30 cellular contexts compared by ENCODE assay signal in genomic region chr10:132944510-132944909, GRCh38. TPM values are rescaled to one million over a fixed set of nuclear protein-coding genes. Genes with fewer than 3 reads are reported as not detected.
"Had no signal": no experiment of that assay in that cellular context is flagged by ENCODE, and none has a peak within 500 bp of the region (broad histone marks: within the 10 kb centered on the region; RNA-seq: fewer than 3 reads in every experiment).

No MANE protein-coding gene starts in this region.

- H3K27me3 ChIP-seq: brain microvascular endothelial cell, ovary, thyroid gland had no signal

- H3K27ac Mint-ChIP-seq: activated CD8-positive, alpha-beta memory T cell treated with anti-CD3 and anti-CD28 coated beads, Interleukin-2, amount 10 ng/mL, durations not matched to agents 7 days and 5 days; activated CD8-positive, alpha-beta T cell treated with anti-CD3 and anti-CD28 coated beads, Interleukin-2, amount 10 ng/mL, durations not matched to agents 7 days and 5 days; activated T-helper 2 cell treated with anti-CD3 and anti-CD28 coated beads, Interferon-gamma antibody, Interleukin-2, Interleukin-4, amounts not matched to agents 10 μg/mL and 5 μg/mL and 100 μg/mL, durations not matched to agents 14 hours and 24 hours and 36 hours; effector memory CD8-positive, alpha-beta T cell; mesothelial cell of epicardium; naive thymus-derived CD4-positive, alpha-beta T cell; stimulated activated naive B cell treated with anti-CD40 and anti-IgM and Interleukin-4, amounts not matched to agents 10 μg/mL and 1 μg/mL and 100 μg/mL, for 72 hours; T-cell had no signal

- H3K27ac ChIP-seq: brain microvascular endothelial cell, gastrocnemius medialis, neutrophil, ovary, prostate gland, SJSA1, stomach, thyroid gland, VCaP had no signal

- H3K9me3 ChIP-seq: gastrocnemius medialis, neutrophil, ovary, prostate gland, SJSA1, stomach, thyroid gland had no signal

- H3K36me3 ChIP-seq: brain microvascular endothelial cell, gastrocnemius medialis, neutrophil, ovary, prostate gland, SJSA1, stomach, thyroid gland had no signal

- H3K4me3 Mint-ChIP-seq: activated CD8-positive, alpha-beta memory T cell treated with anti-CD3 and anti-CD28 coated beads, Interleukin-2, amount 10 ng/mL, durations not matched to agents 7 days and 5 days; activated CD8-positive, alpha-beta T cell treated with anti-CD3 and anti-CD28 coated beads, Interleukin-2, amount 10 ng/mL, durations not matched to agents 7 days and 5 days; effector memory CD8-positive, alpha-beta T cell; stimulated activated naive B cell treated with anti-CD40 and anti-IgM and Interleukin-4, amounts not matched to agents 10 μg/mL and 1 μg/mL and 100 μg/mL, for 72 hours; T-cell had no signal

- ATAC-seq: activated CD8-positive, alpha-beta memory T cell treated with anti-CD3 and anti-CD28 coated beads, Interleukin-2, amount 10 ng/mL, durations not matched to agents 7 days and 5 days; activated CD8-positive, alpha-beta T cell treated with anti-CD3 and anti-CD28 coated beads, Interleukin-2, amount 10 ng/mL, durations not matched to agents 7 days and 5 days; effector memory CD8-positive, alpha-beta T cell; gastrocnemius medialis; naive thymus-derived CD4-positive, alpha-beta T cell; stimulated activated naive B cell treated with anti-CD40 and anti-IgM and Interleukin-4, amounts not matched to agents 10 μg/mL and 1 μg/mL and 100 μg/mL, for 72 hours; T-cell had no signal

- DNase-seq: activated CD4-positive, alpha-beta T cell treated with anti-CD3 and anti-CD28 coated beads for 1 hour; activated CD4-positive, alpha-beta T cell treated with anti-CD3 and anti-CD28 coated beads, Interleukin-2, amount 50 U/mL, for 1 hour; activated CD8-positive, alpha-beta memory T cell treated with anti-CD3 and anti-CD28 coated beads, Interleukin-2, amount 10 ng/mL, durations not matched to agents 7 days and 5 days; activated CD8-positive, alpha-beta T cell treated with anti-CD3 and anti-CD28 coated beads, Interleukin-2, amount 10 ng/mL, durations not matched to agents 7 days and 5 days; activated naive CD4-positive, alpha-beta T cell treated with Interleukin-2 at 50 U/mL for 16 hours; activated T-cell treated with anti-CD3 and anti-CD28 coated beads, Interleukin-2, amount 50 U/mL, for 48 hours; amniotic stem cell; brain microvascular endothelial cell; caudate nucleus; cortex of kidney; effector memory CD8-positive, alpha-beta T cell; erythroblast; gastrocnemius medialis; glutamatergic neuron; mammary epithelial cell; naive thymus-derived CD4-positive, alpha-beta T cell; ovary; retina; stimulated activated CD4-positive, alpha-beta T cell treated with anti-CD3 and anti-CD28 coated beads, Interleukin-15, amount 100 ng/mL, for 24 hours; stimulated activated CD4-positive, alpha-beta T cell treated with anti-CD3 and anti-CD28 coated beads, Interleukin-2, amount 100 ng/mL, for 24 hours; stimulated activated naive B cell treated with anti-CD40 and anti-IgM and Interleukin-4, amounts not matched to agents 10 μg/mL and 1 μg/mL and 100 μg/mL, for 72 hours; stomach; thyroid gland had no signal

- H3K4me1 ChIP-seq: gastrocnemius medialis, prostate gland, SJSA1 had no signal

- H3K36me3 Mint-ChIP-seq: activated CD8-positive, alpha-beta memory T cell treated with anti-CD3 and anti-CD28 coated beads, Interleukin-2, amount 10 ng/mL, durations not matched to agents 7 days and 5 days; mesothelial cell of epicardium; stimulated activated naive B cell treated with anti-CD40 and anti-IgM and Interleukin-4, amounts not matched to agents 10 μg/mL and 1 μg/mL and 100 μg/mL, for 72 hours; T-cell had no signal

- H3K4me3 ChIP-seq: gastrocnemius medialis, ovary, prostate gland, SJSA1, stomach, thyroid gland had no signal

- H3K9me3 Mint-ChIP-seq: activated T-helper 2 cell treated with anti-CD3 and anti-CD28 coated beads, Interferon-gamma antibody, Interleukin-2, Interleukin-4, amounts not matched to agents 10 μg/mL and 5 μg/mL and 100 μg/mL, durations not matched to agents 14 hours and 24 hours and 36 hours; effector memory CD8-positive, alpha-beta T cell; mesothelial cell of epicardium; T-cell had no signal

RNA-seq across cellular contexts. Expression of gene CFAP46, which starts 2.1 kb away (rescaled TPM):
- total RNA-seq: activated CD8-positive, alpha-beta memory T cell treated with anti-CD3 and anti-CD28 coated beads, Interleukin-2, amount 10 ng/mL, durations not matched to agents 7 days and 5 days; activated CD8-positive, alpha-beta T cell treated with anti-CD3 and anti-CD28 coated beads, Interleukin-2, amount 10 ng/mL, durations not matched to agents 7 days and 5 days; activated T-helper 2 cell treated with anti-CD3 and anti-CD28 coated beads, Interferon-gamma antibody, Interleukin-2, Interleukin-4, amounts not matched to agents 10 μg/mL and 5 μg/mL and 100 μg/mL, durations not matched to agents 14 hours and 24 hours and 36 hours; T-cell had no signal
- polyA plus RNA-seq: mammary epithelial cell; naive thymus-derived CD4-positive, alpha-beta T cell had no signal
